ENCODE assay signal across 25 cellular contexts in the genomic region with DNA sequence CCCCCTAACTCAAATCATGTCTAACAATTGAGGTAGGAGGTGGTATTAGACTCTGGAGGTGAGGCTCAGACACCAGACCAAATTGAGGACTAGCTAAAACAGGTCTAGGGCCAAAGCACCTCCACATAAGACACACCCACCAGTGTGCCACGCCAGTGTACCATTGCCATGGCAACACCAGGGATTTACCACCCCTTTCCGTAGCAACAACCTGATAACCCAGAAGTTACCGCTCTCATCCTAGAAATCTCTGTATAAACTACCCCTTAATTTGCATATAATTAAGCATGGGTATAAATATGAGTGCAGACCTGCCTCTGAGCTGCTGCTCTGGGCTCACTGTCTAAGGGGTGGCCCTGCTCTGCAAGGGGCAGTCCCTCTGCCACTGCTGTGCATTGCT.
DNase-seq lines count a peak whose midpoint lies in the region; ATAC-seq lines count a peak whose summit lies in the region.
"Had no signal": no experiment of that assay in that cellular context is flagged by ENCODE, and none has a peak within 500 bp of the region (broad histone marks: within the 10 kb centered on the region; RNA-seq: fewer than 3 reads in every experiment).

No MANE protein-coding gene starts in this region.

- DNase-seq in DMS 273 (lab: John Stamatoyannopoulos, UW; ENCODE audit: unreplicated experiment) (peak; percentile 23), DMS 273 treated with DMSO at 0.1 percent for 48 hours (lab: John Stamatoyannopoulos, UW) (no peak), NCI-H510A (lab: John Stamatoyannopoulos, UW) (no peak), KBM-7 (no peak)
- peak; percentile 20 for DNase-seq in stimulated activated CD4-positive, alpha-beta T cell treated with anti-CD3 and anti-CD28 coated beads, Interleukin-1b, Interleukin-23, amount 100 ng/mL, for 48 hours
- no peak for DNase-seq in stimulated activated CD4-positive, alpha-beta T cell treated with anti-CD3 and anti-CD28 coated beads, Interleukin-2, amount 100 ng/mL, for 48 hours
- DNase-seq in central memory CD4-positive, alpha-beta T cell, result peak; percentile 48
- DNase-seq: activated CD8-positive, alpha-beta T cell treated with anti-CD3 and anti-CD28 coated beads, Interleukin-2, amount 10 ng/mL, durations not matched to agents 7 days and 5 days; activated gamma-delta T cell; activated naive CD8-positive, alpha-beta T cell treated with anti-CD3 and anti-CD28 coated beads, Interleukin-2, amount 50 U/mL, for 24 hours; DMS153; dorsolateral prefrontal cortex; hypothalamus; immature natural killer cell; MM.1S; NCI-H1417 treated with DMSO at 0.1 percent for 48 hours; NCI-H2081 treated with DMSO at 0.1 percent for 48 hours; NCI-H446 treated with DMSO at 0.1 percent for 48 hours; Peyer's patch; SIG-M5; sigmoid colon; stimulated activated naive CD4-positive, alpha-beta T cell; testis had no signal

- ATAC-seq in GM18867 (IDR thresholded peaks at IDR 0.05; ENCODE audit: unreplicated experiment), result no peak
- ATAC-seq: activated CD8-positive, alpha-beta T cell treated with anti-CD3 and anti-CD28 coated beads, Interleukin-2, amount 10 ng/mL, durations not matched to agents 7 days and 5 days; activated naive CD8-positive, alpha-beta T cell treated with anti-CD3 and anti-CD28 coated beads, Interleukin-2, amount 50 U/mL, for 24 hours; WTC11 had no signal

- in situ Hi-C loops in KBM-7 (cut with MboI; ENCODE audit: low pct_unique_long_range_greater_than_20kb, low sequenced_read_pairs), result no loop called here

Comparison
In these comparisons a context has a peak if more than half of its experiments do, and no peak if none do; other contexts are left out.
1. DNase-seq: peak in DMS 273 (single experiment), stimulated activated CD4-positive, alpha-beta T cell treated with anti-CD3 and anti-CD28 coated beads, Interleukin-1b, Interleukin-23, amount 100 ng/mL, for 48 hours (single experiment) and central memory CD4-positive, alpha-beta T cell (single experiment); none in DMS 273 treated with DMSO at 0.1 percent for 48 hours (single experiment), stimulated activated CD4-positive, alpha-beta T cell treated with anti-CD3 and anti-CD28 coated beads, Interleukin-2, amount 100 ng/mL, for 48 hours (0 of 2), NCI-H510A (single experiment) and KBM-7 (single experiment).